8 cellular contexts compared by ENCODE assay signal in the genomic region with DNA sequence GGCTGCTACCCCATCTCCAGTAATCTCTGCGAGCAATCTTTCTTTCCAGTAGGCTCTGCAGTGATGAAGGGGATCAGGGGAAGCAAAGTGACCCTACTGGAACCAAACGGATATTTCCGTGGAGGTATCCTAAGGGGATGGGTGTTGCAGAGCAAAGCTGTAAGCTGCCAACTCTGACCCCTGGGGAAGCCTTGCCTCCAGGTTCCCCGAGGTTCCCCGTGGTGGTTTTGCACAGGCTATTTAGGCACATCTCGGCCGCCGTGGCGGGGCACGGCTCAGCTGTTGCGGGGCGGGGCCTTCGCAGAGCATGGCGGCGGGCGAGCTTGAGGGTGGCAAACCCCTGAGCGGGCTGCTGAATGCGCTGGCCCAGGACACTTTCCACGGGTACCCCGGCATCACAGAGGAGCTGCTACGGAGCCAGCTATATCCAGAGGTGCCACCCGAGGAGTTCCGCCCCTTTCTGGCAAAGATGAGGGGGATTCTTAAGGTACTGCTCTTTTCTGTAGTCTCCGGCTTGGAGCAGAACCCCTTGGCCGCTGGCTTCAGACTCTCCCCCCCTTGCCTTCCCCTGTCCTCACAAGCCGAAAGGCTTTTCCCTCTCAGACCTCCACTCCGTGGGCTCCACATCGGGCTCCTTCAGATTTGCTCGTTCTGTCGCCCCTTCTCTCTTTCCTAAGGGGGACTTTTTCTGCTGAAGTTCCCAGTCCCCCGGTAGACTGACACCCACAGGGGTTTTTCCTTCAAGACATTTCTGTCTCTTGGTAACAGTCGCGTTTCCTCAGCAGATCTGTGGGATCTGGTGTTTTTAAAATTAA. TPM values are rescaled to one million over a fixed set of nuclear protein-coding genes. Genes with fewer than 3 reads are reported as not detected.
DNase-seq lines count a peak whose midpoint lies in the region; ATAC-seq lines count a peak whose summit lies in the region.

TSS of gene COMMD1 (plus strand) at position 303 of the 815 bp plus-strand sequence. CDS start at position 308, 5 bp downstream.

- peak within 1 kb of the TSS; percentile 88 for H3K27ac ChIP-seq in caudate nucleus (ENCODE audit: low read depth, low read length)

- peak; percentile 33 for DNase-seq in A172 (ENCODE audit: low spot score)
- peak; percentile 35 for DNase-seq in NCI-H2196 (lab: John Stamatoyannopoulos, UW; ENCODE audit: unreplicated experiment)
- peak; percentile 61 to 73 (median 65) for DNase-seq in activated CD4-positive, CD25-positive, alpha-beta regulatory T cell (lab: John Stamatoyannopoulos, UW)
- DNase-seq in caudate nucleus (lab: John Stamatoyannopoulos, UW) = peak in 60 of 61 donors; percentile 41 to 90 (median 78)
- DNase-seq in islet precursor cell = peak; percentile 82
- peak; percentile 71 to 82 (median 79) for DNase-seq in stimulated activated CD4-positive, alpha-beta T cell treated with anti-CD3 and anti-CD28 coated beads, Interleukin-12 subunit alpha, Interleukin-12 subunit beta, amount 100 ng/mL, for 48 hours (ENCODE audit: low read depth in 2 of 3, low spot score in 1 of 3)

- ATAC-seq in GM18520 (IDR thresholded peaks at IDR 0.05; ENCODE audit: unreplicated experiment) (peak; percentile 97), HG03045 (IDR thresholded peaks at IDR 0.05; ENCODE audit: unreplicated experiment) (peak; percentile 97)

RNA-seq across cellular contexts. Expression of gene COMMD1, which starts in this region (rescaled TPM):
- total RNA-seq in A172 (2014; rRNA removed; shearing (Covaris generic)) = 45.9 and 50.7 TPM in 2 replicates

Comparison
In these comparisons a context has a peak if more than half of its experiments do, and no peak if none do; other contexts are left out.
1. Peak in every context shown above with its lines: DNase-seq, ATAC-seq and H3K27ac ChIP-seq.